ENCODE assay signal across 17 cellular contexts in the genomic region with DNA sequence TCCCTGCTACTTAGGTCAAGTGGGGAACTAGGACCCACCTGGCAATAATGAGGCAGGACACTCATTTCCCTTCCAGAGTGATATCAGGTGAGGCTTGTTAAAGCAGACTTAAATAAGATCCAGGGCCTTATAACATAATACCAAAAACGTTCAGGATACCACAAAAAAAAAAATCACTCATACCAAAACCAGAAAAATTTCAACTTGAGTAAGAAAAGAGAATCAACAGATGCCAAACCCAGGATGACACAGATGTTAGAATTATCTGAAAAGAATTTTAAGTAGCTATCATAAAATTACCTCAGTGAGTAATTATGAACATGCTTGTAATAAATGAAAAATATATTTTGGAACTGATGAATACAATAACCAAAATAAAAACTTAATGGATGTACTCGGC.
"Had no signal": no experiment of that assay in that cellular context is flagged by ENCODE, and none has a peak within 500 bp of the region (broad histone marks: within the 10 kb centered on the region; RNA-seq: fewer than 3 reads in every experiment).

No MANE protein-coding gene starts in this region.

- ATAC-seq: activated CD4-positive, CD25-positive, alpha-beta regulatory T cell treated with anti-CD3 and anti-CD28 coated beads, Interleukin-2, amount 50 U/mL, for 24 hours; activated CD8-positive, alpha-beta memory T cell treated with anti-CD3 and anti-CD28 coated beads, Interleukin-2, amount 10 ng/mL, durations not matched to agents 7 days and 5 days; activated T-cell treated with anti-CD3 and anti-CD28 coated beads, Interleukin-2, amount 50 U/mL, for 4 hours; foreskin keratinocyte; heart right ventricle; left lobe of liver; psoas muscle; sciatic nerve had no signal

- H3K36me3 ChIP-seq: breast epithelium, heart right ventricle had no signal

- H3K4me3 ChIP-seq: breast epithelium, heart right ventricle, psoas muscle had no signal

- H3K4me1 ChIP-seq: breast epithelium, foreskin keratinocyte, heart right ventricle, psoas muscle had no signal

- H3K27me3 ChIP-seq: breast epithelium, foreskin keratinocyte, heart right ventricle had no signal

- DNase-seq: activated CD4-positive, alpha-beta T cell treated with anti-CD3 and anti-CD28 coated beads, Interleukin-2, amount 50 U/mL, for 4 hours; activated CD8-positive, alpha-beta memory T cell treated with anti-CD3 and anti-CD28 coated beads, Interleukin-2, amount 10 ng/mL, durations not matched to agents 7 days and 5 days; activated effector memory CD4-positive, alpha-beta T cell treated with anti-CD3 and anti-CD28 coated beads, Interleukin-2, amount 50 U/mL, for 16 hours; activated T-cell treated with anti-CD3 and anti-CD28 coated beads, Interleukin-2, amount 50 U/mL, for 4 hours; amygdala; endodermal cell; erythroblast; heart right ventricle; nephron progenitor cell; psoas muscle; stimulated activated CD4-positive, alpha-beta T cell treated with anti-CD3 and anti-CD28 coated beads, Interleukin-12 subunit alpha, Interleukin-12 subunit beta, amount 100 ng/mL, for 4 hours; stimulated activated naive CD4-positive, alpha-beta T cell treated with Interleukin-2 at 50 U/mL for 16 hours had no signal

- H3K27ac ChIP-seq: breast epithelium, foreskin keratinocyte, heart right ventricle, psoas muscle had no signal
